8 cellular contexts compared by ENCODE assay signal in genomic region chr10:19816420-19817250, GRCh38. TPM values are rescaled to one million over a fixed set of nuclear protein-coding genes. Genes with fewer than 3 reads are reported as not detected.
DNase-seq lines count a peak whose midpoint lies in the region; ATAC-seq and TF ChIP-seq lines count a peak whose summit lies in the region.

Gene PLXDC2, plus strand, starts transcription at chr10:19816432.

- H3K9ac ChIP-seq in mesenchymal stem cell (ENCODE audit: low read length) = peak within 1 kb of the TSS; percentile 84

- TF ChIP-seq CTCF in RWPE2 (IDR thresholded peaks at IDR 0.05; ENCODE audit: poor library complexity, severe bottlenecking) (no peak), endothelial cell (IDR thresholded peaks at IDR 0.05; ENCODE audit: unreplicated experiment) (no peak)

- peak within 1 kb of the TSS; percentile 91 to 99 for H3K18ac ChIP-seq in mesenchymal stem cell (ENCODE audit: low read depth in 1 of 2, low read length in 2 of 2)

- peak within 1 kb of the TSS; percentile 91 for H2AFZ ChIP-seq in mesenchymal stem cell (ENCODE audit: low read depth, low read length)

- peak within 1 kb of the TSS; percentile 94 for H3K27ac Mint-ChIP-seq in endothelial cell (ENCODE audit: unreplicated experiment)

- H3K27me3 ChIP-seq in RWPE2 (ENCODE audit: insufficient read depth, poor library complexity, severe bottlenecking) (peaks cover 68% of the 10 kb centered on the region), mesenchymal stem cell (ENCODE audit: control insufficient read depth in 1 of 2, insufficient read depth in 1 of 2, low read length in 2 of 2) (peaks cover 21 to 29% of the 10 kb centered on the region in 2 experiments), thymus (ENCODE audit: control insufficient read depth, insufficient read depth) (peaks cover 30% of the 10 kb centered on the region)

- no peak within 1 kb of the TSS for H3K27ac ChIP-seq in RWPE2 (ENCODE audit: poor library complexity, severe bottlenecking)
- peak within 1 kb of the TSS; percentile 72 for H3K27ac ChIP-seq in mesenchymal stem cell (ENCODE audit: low read length, poor library complexity, severe bottlenecking)
- peak within 1 kb of the TSS; percentile 47 for H3K27ac ChIP-seq in thymus (ENCODE audit: low read depth)

- no peaks in the 10 kb centered on the region for H3K9me3 Mint-ChIP-seq in endothelial cell (ENCODE audit: unreplicated experiment)

- H3K14ac ChIP-seq in mesenchymal stem cell (ENCODE audit: low read length in 2 of 2) = peak within 1 kb of the TSS in 1 of 2 experiments; percentile 96

- no peak within 1 kb of the TSS for H2AK5ac ChIP-seq in mesenchymal stem cell (ENCODE audit: low read length, severe bottlenecking)

- under 1% methylated on average over 58 of the region's 65 CpGs for WGBS in mesenchymal stem cell
- WGBS in thymus = under 1% methylated on average over 65 of the region's 65 CpGs

- peaks cover 12% of the 10 kb centered on the region for H3K36me3 Mint-ChIP-seq in endothelial cell (ENCODE audit: low read depth, unreplicated experiment)

- H3K4me1 ChIP-seq in RWPE2 (ENCODE audit: insufficient read depth, poor library complexity, severe bottlenecking) (peaks cover 8% of the 10 kb centered on the region), mesenchymal stem cell (ENCODE audit: control insufficient read depth, insufficient read depth, low read depth, low read length) (peaks cover 8% of the 10 kb centered on the region), thymus (ENCODE audit: control insufficient read depth, insufficient read depth, low read length) (no peaks in the 10 kb centered on the region)

- H2BK12ac ChIP-seq in mesenchymal stem cell (ENCODE audit: low read length in 2 of 2) = peak within 1 kb of the TSS in 1 of 2 experiments; percentile 71

- peak within 1 kb of the TSS; percentile 67 for H2BK5ac ChIP-seq in mesenchymal stem cell (ENCODE audit: low read depth, low read length, poor library complexity, severe bottlenecking)

- H3K36me3 ChIP-seq in RWPE2 (ENCODE audit: low read depth) = no peaks in the 10 kb centered on the region; the same call in 1 of the 2 replicates
- H3K36me3 ChIP-seq in mesenchymal stem cell (ENCODE audit: control insufficient read depth in 1 of 2, insufficient read depth in 2 of 2, low read depth in 1 of 2, low read length in 2 of 2) = no peaks in the 10 kb centered on the region
- H3K36me3 ChIP-seq in thymus (ENCODE audit: control insufficient read depth, insufficient read depth) = no peaks in the 10 kb centered on the region

- H3K4ac ChIP-seq in mesenchymal stem cell (ENCODE audit: low read depth in 1 of 2, low read length in 2 of 2) = peak within 1 kb of the TSS; percentile 78 to 92

- peak within 1 kb of the TSS; percentile 37 for H3K4me3 ChIP-seq in RWPE2 (ENCODE audit: severe bottlenecking)
- peak within 1 kb of the TSS; percentile 83 to 89 for H3K4me3 ChIP-seq in mesenchymal stem cell (ENCODE audit: insufficient read depth in 1 of 2, low read depth in 1 of 2, low read length in 2 of 2)
- H3K4me3 ChIP-seq in thymus (ENCODE audit: low read length) = peak within 1 kb of the TSS; percentile 48

- ATAC-seq in HG02623 (IDR thresholded peaks at IDR 0.05; ENCODE audit: unreplicated experiment) (peak; percentile 34), RWPE2 (ENCODE audit: low read depth) (peak; percentile 42), GM21529 (IDR thresholded peaks at IDR 0.05; ENCODE audit: unreplicated experiment) (no peak)

- peak within 1 kb of the TSS; percentile 77 for H4K91ac ChIP-seq in mesenchymal stem cell (ENCODE audit: low read length)

- DNase-seq in ELR (ENCODE audit: low read depth) (peak; percentile 3), RWPE2 (ENCODE audit: low spot score) (peak; percentile 57), endothelial cell (ENCODE audit: low spot score) (peak; percentile 55), mesenchymal stem cell (peak; percentile 59), cerebellar nuclear complex (lab: John Stamatoyannopoulos, UW) (no peak)

- H3K9me3 ChIP-seq in RWPE2 (ENCODE audit: severe bottlenecking) (no peaks in the 10 kb centered on the region), mesenchymal stem cell (ENCODE audit: control insufficient read depth, low read length) (no peaks in the 10 kb centered on the region), thymus (ENCODE audit: control insufficient read depth) (no peaks in the 10 kb centered on the region)

- peaks cover 12% of the 10 kb centered on the region for H3K4me1 Mint-ChIP-seq in endothelial cell (ENCODE audit: unreplicated experiment)

- H3K23ac ChIP-seq in mesenchymal stem cell (ENCODE audit: low read length in 2 of 2) = peak within 1 kb of the TSS; percentile 49 to 97

- H3K79me1 ChIP-seq in mesenchymal stem cell (replicated peaks; ENCODE audit: low read length, poor library complexity, severe bottlenecking) = peaks cover 6% of the 10 kb centered on the region

- peaks cover 8% of the 10 kb centered on the region for H3K27me3 Mint-ChIP-seq in endothelial cell (ENCODE audit: unreplicated experiment)

- H3K4me2 ChIP-seq in mesenchymal stem cell (ENCODE audit: low read length, poor library complexity, severe bottlenecking) = peak within 1 kb of the TSS; percentile 90

- peak within 1 kb of the TSS; percentile 98 for H2BK120ac ChIP-seq in mesenchymal stem cell (ENCODE audit: low read depth, low read length)

- peak within 1 kb of the TSS; percentile 92 for H4K8ac ChIP-seq in mesenchymal stem cell (ENCODE audit: low read length)

- peak within 1 kb of the TSS; percentile 98 for H3K4me3 Mint-ChIP-seq in endothelial cell (ENCODE audit: unreplicated experiment)

- peak within 1 kb of the TSS; percentile 4 for H2BK15ac ChIP-seq in mesenchymal stem cell (ENCODE audit: low read depth, poor library complexity, severe bottlenecking)

RNA-seq across cellular contexts. Expression of gene PLXDC2, which starts in this region (rescaled TPM):
- 73.1 TPM for total RNA-seq in endothelial cell (ENCODE audit: unreplicated experiment)
- polyA plus RNA-seq in mesenchymal stem cell (2013, experiment 1 of 2) = 67.1 TPM
- 66.9 TPM for polyA plus RNA-seq in mesenchymal stem cell (2013, experiment 2 of 2)
- polyA plus RNA-seq in thymus = 7.1 TPM

Comparison
In these comparisons a context has a peak if more than half of its experiments do, and no peak if none do; other contexts are left out.
1. DNase-seq: peak in ELR (single experiment), RWPE2 (single experiment), endothelial cell (single experiment) and mesenchymal stem cell (single experiment); none in cerebellar nuclear complex (0 of 2).
2. Peak in every context shown above with its lines, with median percentiles within 50 percentile points of each other: H3K4me3 ChIP-seq.